2 cellular contexts compared by ENCODE assay signal in the genomic region with DNA sequence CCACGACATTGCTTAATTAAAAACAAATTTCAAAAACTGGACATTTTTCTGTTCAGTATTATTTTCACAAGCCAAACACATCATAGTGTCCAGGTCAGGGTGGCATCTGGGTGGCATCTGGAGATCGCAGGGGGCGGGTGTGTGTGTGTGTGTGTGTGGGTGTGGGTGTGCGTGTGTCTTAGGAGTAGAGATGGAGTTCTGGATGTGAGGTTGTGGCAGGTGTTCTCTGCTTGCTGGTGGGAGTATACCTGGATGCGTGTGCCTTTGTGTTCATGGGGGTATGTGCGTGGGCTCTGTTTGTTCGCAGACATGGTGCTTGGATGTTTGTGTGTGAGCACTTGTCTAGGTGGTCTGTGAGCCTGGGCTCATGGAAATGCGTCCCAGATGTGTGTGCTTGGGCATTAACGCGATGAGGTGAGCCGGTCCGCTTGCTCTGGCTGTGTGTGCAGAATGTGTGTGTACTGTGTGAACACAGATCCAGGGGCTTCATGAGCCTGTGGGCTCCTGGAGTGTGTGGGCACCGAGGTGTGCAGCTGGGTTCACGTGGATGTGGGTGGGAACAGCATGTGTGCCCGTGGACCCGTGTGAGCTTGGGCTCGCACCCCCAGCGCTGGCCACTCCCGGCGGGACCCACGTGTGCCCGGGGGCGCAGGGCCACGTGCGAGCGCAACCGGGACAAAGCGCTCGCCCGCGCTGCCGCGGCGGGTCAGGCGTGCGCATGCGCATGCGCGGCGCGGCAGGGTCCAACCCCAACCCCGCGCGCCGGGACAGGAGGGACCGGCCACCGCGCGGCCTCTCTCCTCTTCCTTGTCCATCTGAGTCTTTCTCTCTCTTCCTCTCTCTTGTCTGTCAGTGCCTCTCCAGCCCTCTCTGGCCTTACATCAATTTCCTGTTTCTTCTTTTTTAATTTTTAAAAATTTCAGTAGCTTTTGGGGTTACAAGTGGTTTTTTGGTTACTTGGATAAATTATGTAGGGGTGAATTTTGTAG.
TF ChIP-seq lines count a peak whose summit lies in the region.

No MANE protein-coding gene starts in this region.

TF ChIP-seq in A549, 52 proteins besides CTCF, POLR2A, EP300 and RAD21 (continues in another document):
- 0 out of 2 replicates have a peak, but pooled peaks have one; percentile 19 for TF ChIP-seq FOXS1 (CRISPR knock-in tag; IDR thresholded peaks at IDR 0.05)
- peak; percentile 40; the same call in 1 of the 2 replicates for TF ChIP-seq HOXA7 (CRISPR knock-in tag; IDR thresholded peaks at IDR 0.05)
- no peak for TF ChIP-seq HEYL (CRISPR knock-in tag; IDR thresholded peaks at IDR 0.05)
- TF ChIP-seq TFCP2L1 (CRISPR knock-in tag; IDR thresholded peaks at IDR 0.05) = peak; percentile 89
- no peak for TF ChIP-seq HDAC2 (IDR thresholded peaks at IDR 0.05)
- TF ChIP-seq TP53 (CRISPR knock-in tag; IDR thresholded peaks at IDR 0.05) = peak; percentile 82
- TF ChIP-seq SREBF2 (IDR thresholded peaks at IDR 0.05) = no peak
- no peak for TF ChIP-seq SMC3 (IDR thresholded peaks at IDR 0.05)
- TF ChIP-seq NFE2L2 (conservative IDR thresholded peaks at IDR 0.05; ENCODE audit: low read length) = no peak
- no peak for TF ChIP-seq NR3C1 (IDR thresholded peaks at IDR 0.05)
- no peak for TF ChIP-seq CBX8 (IDR thresholded peaks at IDR 0.05)
- no peak for TF ChIP-seq POLR2AphosphoS2 (conservative IDR thresholded peaks at IDR 0.05; ENCODE audit: low read length)
- TF ChIP-seq FOSB (CRISPR knock-in tag; IDR thresholded peaks at IDR 0.05) = 0 out of 2 replicates have a peak, but pooled peaks have one; percentile 84
- no peak for TF ChIP-seq CHD4 (IDR thresholded peaks at IDR 0.05; ENCODE audit: borderline replicate concordance)
- TF ChIP-seq, protein P1, sequence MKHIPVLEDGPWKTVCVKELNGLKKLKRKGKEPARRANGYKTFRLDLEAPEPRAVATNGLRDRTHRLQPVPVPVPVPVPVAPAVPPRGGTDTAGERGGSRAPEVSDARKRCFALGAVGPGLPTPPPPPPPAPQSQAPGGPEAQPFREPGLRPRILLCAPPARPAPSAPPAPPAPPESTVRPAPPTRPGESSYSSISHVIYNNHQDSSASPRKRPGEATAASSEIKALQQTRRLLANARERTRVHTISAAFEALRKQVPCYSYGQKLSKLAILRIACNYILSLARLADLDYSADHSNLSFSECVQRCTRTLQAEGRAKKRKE (CRISPR knock-in tag; IDR thresholded peaks at IDR 0.05; ENCODE audit: low read depth) = 0 out of 2 replicates have a peak, but pooled peaks have one; percentile 61
- TF ChIP-seq JUNB (IDR thresholded peaks at IDR 0.05) = no peak
- peak; percentile 49 to 67; a peak in 3 of 5 replicates for TF ChIP-seq JUN (IDR thresholded peaks at IDR 0.05)
- TF ChIP-seq PHF8 (IDR thresholded peaks at IDR 0.05; ENCODE audit: borderline replicate concordance, low read depth) = no peak
- TF ChIP-seq RNF2 (IDR thresholded peaks at IDR 0.05; ENCODE audit: borderline replicate concordance, low read depth) = no peak
- TF ChIP-seq, protein P2, sequence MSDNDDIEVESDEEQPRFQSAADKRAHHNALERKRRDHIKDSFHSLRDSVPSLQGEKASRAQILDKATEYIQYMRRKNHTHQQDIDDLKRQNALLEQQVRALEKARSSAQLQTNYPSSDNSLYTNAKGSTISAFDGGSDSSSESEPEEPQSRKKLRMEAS (IDR thresholded peaks at IDR 0.05) = peak; percentile 99
- TF ChIP-seq EHMT2 (IDR thresholded peaks at IDR 0.05; ENCODE audit: low read depth) = no peak
- no peak for TF ChIP-seq ZC3H11A (IDR thresholded peaks at IDR 0.05)
- TF ChIP-seq CEBPB (IDR thresholded peaks at IDR 0.05) = no peak; a peak in 1 of 4 replicates
- TF ChIP-seq, protein P3, sequence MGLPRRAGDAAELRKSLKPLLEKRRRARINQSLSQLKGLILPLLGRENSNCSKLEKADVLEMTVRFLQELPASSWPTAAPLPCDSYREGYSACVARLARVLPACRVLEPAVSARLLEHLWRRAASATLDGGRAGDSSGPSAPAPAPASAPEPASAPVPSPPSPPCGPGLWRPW (IDR thresholded peaks at IDR 0.05) = no peak
- TF ChIP-seq HOXB13 (CRISPR knock-in tag; IDR thresholded peaks at IDR 0.05; ENCODE audit: low read depth) = no peak; the same call in 1 of the 2 replicates
- TF ChIP-seq, protein P4, sequence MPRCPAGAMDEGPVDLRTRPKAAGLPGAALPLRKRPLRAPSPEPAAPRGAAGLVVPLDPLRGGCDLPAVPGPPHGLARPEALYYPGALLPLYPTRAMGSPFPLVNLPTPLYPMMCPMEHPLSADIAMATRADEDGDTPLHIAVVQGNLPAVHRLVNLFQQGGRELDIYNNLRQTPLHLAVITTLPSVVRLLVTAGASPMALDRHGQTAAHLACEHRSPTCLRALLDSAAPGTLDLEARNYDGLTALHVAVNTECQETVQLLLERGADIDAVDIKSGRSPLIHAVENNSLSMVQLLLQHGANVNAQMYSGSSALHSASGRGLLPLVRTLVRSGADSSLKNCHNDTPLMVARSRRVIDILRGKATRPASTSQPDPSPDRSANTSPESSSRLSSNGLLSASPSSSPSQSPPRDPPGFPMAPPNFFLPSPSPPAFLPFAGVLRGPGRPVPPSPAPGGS (IDR thresholded peaks at IDR 0.05) = 0 out of 3 replicates have a peak, but pooled peaks have one; percentile 23
- TF ChIP-seq, protein P5, sequence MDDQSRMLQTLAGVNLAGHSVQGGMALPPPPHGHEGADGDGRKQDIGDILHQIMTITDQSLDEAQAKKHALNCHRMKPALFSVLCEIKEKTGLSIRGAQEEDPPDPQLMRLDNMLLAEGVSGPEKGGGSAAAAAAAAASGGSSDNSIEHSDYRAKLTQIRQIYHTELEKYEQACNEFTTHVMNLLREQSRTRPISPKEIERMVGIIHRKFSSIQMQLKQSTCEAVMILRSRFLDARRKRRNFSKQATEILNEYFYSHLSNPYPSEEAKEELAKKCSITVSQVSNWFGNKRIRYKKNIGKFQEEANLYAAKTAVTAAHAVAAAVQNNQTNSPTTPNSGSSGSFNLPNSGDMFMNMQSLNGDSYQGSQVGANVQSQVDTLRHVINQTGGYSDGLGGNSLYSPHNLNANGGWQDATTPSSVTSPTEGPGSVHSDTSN (IDR thresholded peaks at IDR 0.05) = no peak
- TF ChIP-seq CBX2 (IDR thresholded peaks at IDR 0.05; ENCODE audit: borderline replicate concordance, low read depth) = no peak
- TF ChIP-seq ZFP36 (IDR thresholded peaks at IDR 0.05; ENCODE audit: borderline replicate concordance, partially characterized antibody) = no peak
- TF ChIP-seq, protein P6, sequence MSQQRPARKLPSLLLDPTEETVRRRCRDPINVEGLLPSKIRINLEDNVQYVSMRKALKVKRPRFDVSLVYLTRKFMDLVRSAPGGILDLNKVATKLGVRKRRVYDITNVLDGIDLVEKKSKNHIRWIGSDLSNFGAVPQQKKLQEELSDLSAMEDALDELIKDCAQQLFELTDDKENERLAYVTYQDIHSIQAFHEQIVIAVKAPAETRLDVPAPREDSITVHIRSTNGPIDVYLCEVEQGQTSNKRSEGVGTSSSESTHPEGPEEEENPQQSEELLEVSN (IDR thresholded peaks at IDR 0.05; ENCODE audit: borderline replicate concordance, low read depth) = peak; percentile 97
- no peak for TF ChIP-seq RFX5 (IDR thresholded peaks at IDR 0.05)

TF ChIP-seq in H1, 55 proteins besides CTCF, POLR2A, EP300 and RAD21:
- TF ChIP-seq, protein P6 (IDR thresholded peaks at IDR 0.05) = peak; percentile 91
- TF ChIP-seq SIRT6 (IDR thresholded peaks at IDR 0.05; ENCODE audit: low read length) (no peak), NRF1 (IDR thresholded peaks at IDR 0.05; ENCODE audit: low read depth, low read length) (peak; percentile 86), CEBPB (IDR thresholded peaks at IDR 0.05; ENCODE audit: low read depth, low read length) (no peak), PHF8 (conservative IDR thresholded peaks at IDR 0.05; ENCODE audit: low read depth, low read length) (peak; percentile 61; the same call in 1 of the 2 replicates), KDM4A (IDR thresholded peaks at IDR 0.05; ENCODE audit: low read depth, low read length, severe bottlenecking) (peak; percentile 71), TAF1 (IDR thresholded peaks at IDR 0.05; ENCODE audit: low read depth, low read length) (peak; percentile 49; the same call in 1 of the 2 replicates), POLR2AphosphoS5 (IDR thresholded peaks at IDR 0.05; ENCODE audit: low read depth, low read length) (peak; percentile 47; the same call in 1 of the 2 replicates), BACH1 (IDR thresholded peaks at IDR 0.05; ENCODE audit: low read length) (peak; percentile 27; the same call in 1 of the 2 replicates)
- TF ChIP-seq, protein P2 (IDR thresholded peaks at IDR 0.05) = peak; percentile 98
